In genomic region chr4:121863787-121864186, GRCh38 we compare ENCODE assay signal across 15 cellular contexts.
"Had no signal": no experiment of that assay in that cellular context is flagged by ENCODE, and none has a peak within 500 bp of the region (broad histone marks: within the 10 kb centered on the region; RNA-seq: fewer than 3 reads in every experiment).

No MANE protein-coding gene starts in this region.

- H3K27me3 Mint-ChIP-seq: activated naive CD4-positive, alpha-beta T cell treated with anti-CD3 and anti-CD28 coated beads, Interleukin-2, amount 10 ng/mL, durations not matched to agents 7 days and 5 days; activated T-helper 17 cell treated with anti-CD3 and anti-CD28 coated beads, Interleukin-2, amount 50 U/mL, for 72 hours; effector memory CD8-positive, alpha-beta T cell; naive thymus-derived CD4-positive, alpha-beta T cell had no signal

- H3K4me3 ChIP-seq: breast epithelium, gastrocnemius medialis, heart left ventricle, left ventricle myocardium inferior, mucosa of descending colon, uterus had no signal

- H3K9me3 Mint-ChIP-seq: activated naive CD4-positive, alpha-beta T cell treated with anti-CD3 and anti-CD28 coated beads, Interleukin-2, amount 10 ng/mL, durations not matched to agents 7 days and 5 days; activated T-helper 17 cell treated with anti-CD3 and anti-CD28 coated beads, Interleukin-2, amount 50 U/mL, for 72 hours; effector memory CD8-positive, alpha-beta T cell; naive thymus-derived CD4-positive, alpha-beta T cell; stimulated activated effector memory CD8-positive, alpha-beta T cell treated with anti-CD3 and anti-CD28 coated beads, Interleukin-12 subunit alpha, Interleukin-12 subunit beta, amount 100 ng/mL, for 72 hours had no signal

- DNase-seq: activated CD4-positive, alpha-beta T cell treated with anti-CD3 and anti-CD28 coated beads, Interleukin-2, amount 50 U/mL, for 48 hours; activated naive CD4-positive, alpha-beta T cell treated with anti-CD3 and anti-CD28 coated beads, Interleukin-2, amount 10 ng/mL, durations not matched to agents 7 days and 5 days; dermis blood vessel endothelial cell; effector memory CD8-positive, alpha-beta T cell; gastrocnemius medialis; heart left ventricle; left ventricle myocardium inferior; mucosa of descending colon; naive thymus-derived CD4-positive, alpha-beta T cell; retina; T-helper 1 cell; uterus had no signal

- H3K27ac Mint-ChIP-seq: activated naive CD4-positive, alpha-beta T cell treated with anti-CD3 and anti-CD28 coated beads, Interleukin-2, amount 10 ng/mL, durations not matched to agents 7 days and 5 days; activated T-helper 17 cell treated with anti-CD3 and anti-CD28 coated beads, Interleukin-2, amount 50 U/mL, for 72 hours; effector memory CD8-positive, alpha-beta T cell; naive thymus-derived CD4-positive, alpha-beta T cell; stimulated activated effector memory CD8-positive, alpha-beta T cell treated with anti-CD3 and anti-CD28 coated beads, Interleukin-12 subunit alpha, Interleukin-12 subunit beta, amount 100 ng/mL, for 72 hours had no signal

- H3K4me3 Mint-ChIP-seq: activated naive CD4-positive, alpha-beta T cell treated with anti-CD3 and anti-CD28 coated beads, Interleukin-2, amount 10 ng/mL, durations not matched to agents 7 days and 5 days; activated T-helper 17 cell treated with anti-CD3 and anti-CD28 coated beads, Interleukin-2, amount 50 U/mL, for 72 hours; effector memory CD8-positive, alpha-beta T cell; naive thymus-derived CD4-positive, alpha-beta T cell; stimulated activated effector memory CD8-positive, alpha-beta T cell treated with anti-CD3 and anti-CD28 coated beads, Interleukin-12 subunit alpha, Interleukin-12 subunit beta, amount 100 ng/mL, for 72 hours had no signal

- ATAC-seq: activated T-helper 17 cell treated with anti-CD3 and anti-CD28 coated beads, Interleukin-2, amount 50 U/mL, for 72 hours; effector memory CD8-positive, alpha-beta T cell; gastrocnemius medialis; heart left ventricle; mucosa of descending colon; naive thymus-derived CD4-positive, alpha-beta T cell; stimulated activated effector memory CD8-positive, alpha-beta T cell treated with anti-CD3 and anti-CD28 coated beads, Interleukin-12 subunit alpha, Interleukin-12 subunit beta, amount 100 ng/mL, for 72 hours had no signal
